In genomic region chr1:210339500-210339899, GRCh38 we compare ENCODE assay signal across 16 cellular contexts. TPM values are rescaled to one million over a fixed set of nuclear protein-coding genes. Genes with fewer than 3 reads are reported as not detected.
A peak's percentile ranks its signal among the peaks of the same experiment; 100 is the strongest.
DNase-seq lines count a peak whose midpoint lies in the region; ATAC-seq and TF ChIP-seq lines count a peak whose summit lies in the region.
"Had no signal": no experiment of that assay in that cellular context is flagged by ENCODE, and none has a peak within 500 bp of the region (broad histone marks: within the 10 kb centered on the region; RNA-seq: fewer than 3 reads in every experiment).

No MANE protein-coding gene starts in this region.

- in situ Hi-C loops in SK-MEL-5 (cut with HindIII; ENCODE audit: low pct_unique_long_range_greater_than_20kb, low sequenced_read_pairs), result no loop called here

- H3K9me3 Mint-ChIP-seq in GM23338, result no peaks in the 10 kb centered on the region
- H3K9me3 Mint-ChIP-seq: CD14-positive monocyte; CD4-positive, alpha-beta memory T cell; H9 had no signal

- TF ChIP-seq CTCF in HEK293 (tag by site-specific recombination; IDR thresholded peaks at IDR 0.05), result no peak
- no peak for TF ChIP-seq CTCF in GM23338 (conservative IDR thresholded peaks at IDR 0.05; ENCODE audit: low read depth in 2 of 2)

- POLR2A ChIA-PET in HEK293 (lab: Yijun Ruan, JAX), result no interaction called here

- no peaks in the 10 kb centered on the region for H3K27me3 Mint-ChIP-seq in GM23338 (ENCODE audit: insufficient read depth, low read depth, poor library complexity)
- H3K27me3 Mint-ChIP-seq: CD4-positive, alpha-beta memory T cell had no signal

- H3K27me3 ChIP-seq in BLaER1 treated with 17β-estradiol and CSF1 and Interleukin-3, amounts not matched to agents 10 nM and 100 nM, result no peaks in the 10 kb centered on the region
- H3K27me3 ChIP-seq in GM23338 (ENCODE audit: insufficient read depth), result peaks cover 11% of the 10 kb centered on the region; the same call in 1 of the 2 replicates
- H3K27me3 ChIP-seq: BE2C had no signal

- no peaks in the 10 kb centered on the region for H3K9me3 ChIP-seq in BLaER1 treated with 17β-estradiol and CSF1 and Interleukin-3, amounts not matched to agents 10 nM and 100 nM (replicated peaks in 1 of 11)
- no peaks in the 10 kb centered on the region for H3K9me3 ChIP-seq in HEK293 (ENCODE audit: control insufficient read depth, insufficient read depth, low read depth, low read length)
- H3K9me3 ChIP-seq: BE2C had no signal

- CTCF ChIA-PET in HEK293 (lab: Yijun Ruan, JAX), result interaction anchor here (0.5 to 0.9 kb wide), 2 partner anchors 11 to 40 kb away, joined by 3 read pairs; no protein-coding TSS in a partner anchor

- H3K79me2 ChIP-seq in GM23338 (replicated peaks; ENCODE audit: insufficient read depth), result no peaks in the 10 kb centered on the region

- no peaks in the 10 kb centered on the region for H3K36me3 Mint-ChIP-seq in GM23338 (ENCODE audit: low read depth)
- H3K36me3 Mint-ChIP-seq: CD14-positive monocyte; CD4-positive, alpha-beta memory T cell had no signal

- H3K4me3 Mint-ChIP-seq in GM23338, result no peak overlapping the region
- H3K4me3 Mint-ChIP-seq: H9 had no signal

- DNase-seq in SK-MEL-5 (ENCODE audit: low read depth, low spot score) (peak; percentile 33), foreskin melanocyte (peak; percentile 30), NCI-H2171 treated with DMSO at 0.1 percent for 48 hours (lab: John Stamatoyannopoulos, UW) (no peak), GM23338 (ENCODE audit: low spot score) (no peak), T-helper 9 cell (no peak)
- DNase-seq: ACHN; BE2C; CD4-positive, alpha-beta memory T cell; DMS153; DMS79 treated with DMSO at 0.1 percent for 48 hours; GF-D8; H9; KBM-7 had no signal

- H3K4me1 ChIP-seq in BLaER1 treated with 17β-estradiol and CSF1 and Interleukin-3, amounts not matched to agents 10 nM and 100 nM, result peaks cover 33 to 52% (median 48%) of the 10 kb centered on the region in 10 experiments
- H3K4me1 ChIP-seq in HEK293 (ENCODE audit: control insufficient read depth, insufficient read depth, low read length) (peaks cover 15% of the 10 kb centered on the region), GM23338 (ENCODE audit: insufficient read depth) (peaks cover 4% of the 10 kb centered on the region; the same call in 1 of the 2 replicates)

- H3K4me1 Mint-ChIP-seq in GM23338, result no peaks in the 10 kb centered on the region
- H3K4me1 Mint-ChIP-seq: H9 had no signal

- no peak for ATAC-seq in GM23338

- H3K36me3 ChIP-seq in BLaER1 treated with 17β-estradiol and CSF1 and Interleukin-3, amounts not matched to agents 10 nM and 100 nM, result no peaks in the 10 kb centered on the region
- no peaks in the 10 kb centered on the region for H3K36me3 ChIP-seq in HEK293 (ENCODE audit: control insufficient read depth in 2 of 2, insufficient read depth in 1 of 2, low read length in 2 of 2)
- H3K36me3 ChIP-seq in GM23338 (ENCODE audit: insufficient read depth), result no peaks in the 10 kb centered on the region
- H3K36me3 ChIP-seq: BE2C had no signal

- H3K4me3 ChIP-seq in BLaER1 treated with 17β-estradiol and CSF1 and Interleukin-3, amounts not matched to agents 10 nM and 100 nM, result no peak overlapping the region
- H3K4me3 ChIP-seq in HEK293 (ENCODE audit: low read depth, low read length) (no peak overlapping the region), GM23338 (no peak overlapping the region)

- H3F3A ChIP-seq in GM23338 (replicated peaks; ENCODE audit: low read depth), result no peaks in the 10 kb centered on the region

- H4K20me1 ChIP-seq in BLaER1 treated with 17β-estradiol and CSF1 and Interleukin-3, amounts not matched to agents 10 nM and 100 nM, result no peaks in the 10 kb centered on the region
- no peaks in the 10 kb centered on the region for H4K20me1 ChIP-seq in GM23338 (replicated peaks; ENCODE audit: insufficient read depth)

- H3K9me2 ChIP-seq in GM23338 (ENCODE audit: insufficient read depth), result no peaks in the 10 kb centered on the region

- peak overlapping the region in 7 of 11 experiments; percentile 36 to 89 (median 80); a peak in 11 of 22 replicates for H3K4me2 ChIP-seq in BLaER1 treated with 17β-estradiol and CSF1 and Interleukin-3, amounts not matched to agents 10 nM and 100 nM
- H3K4me2 ChIP-seq in GM23338, result no peak overlapping the region

- no peak overlapping the region for H3K9ac ChIP-seq in BLaER1 treated with 17β-estradiol and CSF1 and Interleukin-3, amounts not matched to agents 10 nM and 100 nM

- H2AFZ ChIP-seq in GM23338, result no peak overlapping the region

- H3K27ac Mint-ChIP-seq in GM23338, result no peak overlapping the region

- H3K27ac ChIP-seq in BLaER1 treated with 17β-estradiol and CSF1 and Interleukin-3, amounts not matched to agents 10 nM and 100 nM, result no peak overlapping the region
- H3K27ac ChIP-seq in HEK293 (ENCODE audit: extremely low read depth, low read depth, low read length) (no peak overlapping the region), GM23338 (ENCODE audit: low read depth) (no peak overlapping the region)

TF ChIP-seq in HEK293, 187 proteins besides CTCF, POLR2A, EP300 and RAD21 (continues in another document):
- TF ChIP-seq ZNF549 (tag by site-specific recombination; IDR thresholded peaks at IDR 0.05) (no peak), BCL11B (tag by site-specific recombination; IDR thresholded peaks at IDR 0.05; ENCODE audit: low read depth) (no peak), ZNF544 (tag by site-specific recombination; IDR thresholded peaks at IDR 0.05) (no peak), ELK4 (IDR thresholded peaks at IDR 0.05; ENCODE audit: borderline replicate concordance, low read depth, low read length) (no peak), KLF17 (tag by site-specific recombination; IDR thresholded peaks at IDR 0.05) (peak; percentile 46; the same call in 1 of the 2 replicates)

TF ChIP-seq in GM23338, 12 proteins besides CTCF, POLR2A, EP300 and RAD21 (continues in another document):
- TF ChIP-seq ETS1 (IDR thresholded peaks at IDR 0.05), result no peak
- no peak for TF ChIP-seq CREB1 (CRISPR knock-in tag; IDR thresholded peaks at IDR 0.05; ENCODE audit: low read depth)
- TF ChIP-seq ZNF114 (CRISPR knock-in tag; IDR thresholded peaks at IDR 0.05), result no peak
- TF ChIP-seq ZNF331 (CRISPR knock-in tag; IDR thresholded peaks at IDR 0.05; ENCODE audit: low read depth), result no peak
- no peak for TF ChIP-seq NANOG (IDR thresholded peaks at IDR 0.05; ENCODE audit: borderline replicate concordance)
- no peak for TF ChIP-seq STAT1 (IDR thresholded peaks at IDR 0.05; ENCODE audit: unreplicated experiment)
- TF ChIP-seq EZH2phosphoT487 (IDR thresholded peaks at IDR 0.05; ENCODE audit: unreplicated experiment), result no peak

RNA-seq across cellular contexts. Expression of gene HHAT, which starts 10.8 kb away (rescaled TPM):
- total RNA-seq in SK-MEL-5 (2014; rRNA removed; shearing (Covaris generic)), result 24.3 and 29.4 TPM in 2 replicates
- 20.9 and 25.2 TPM in 2 replicates for polyA plus RNA-seq in SK-MEL-5 (2015; cell fraction: cytosol; rRNA removed)
- 10.7 and 15.1 TPM in 2 replicates for polyA plus RNA-seq in SK-MEL-5 (2015; cell fraction: nucleus; rRNA removed)
- total RNA-seq in GM23338 (2014; rRNA removed; shearing (Covaris generic)), result 0.54 and 0.66 TPM in 2 replicates
- polyA plus RNA-seq in GM23338 (2016; fragmentation: Nextera tagmentation; extraction: Ambion mirVana), result 0.11 and 0.17 TPM in 2 replicates

Comparison
In these comparisons a context has a peak if more than half of its experiments do, and no peak if none do; other contexts are left out.
1. DNase-seq: peak in SK-MEL-5 (single experiment) and foreskin melanocyte (single experiment); none in NCI-H2171 treated with DMSO at 0.1 percent for 48 hours (single experiment), GM23338 (single experiment) and T-helper 9 cell (single experiment).
2. RNA of gene HHAT, which starts 10.8 kb away (total RNA-seq): 24.3 to 29.4 TPM in SK-MEL-5; 0.54 to 0.66 TPM in GM23338; every median in the first group is over 10 times any median in the second.